23 cellular contexts compared by ENCODE assay signal in genomic region chr2:200092235-200092634, GRCh38.
A peak's percentile ranks its signal among the peaks of the same experiment; 100 is the strongest.
DNase-seq lines count a peak whose midpoint lies in the region; ATAC-seq and TF ChIP-seq lines count a peak whose summit lies in the region.
"Had no signal": no experiment of that assay in that cellular context is flagged by ENCODE, and none has a peak within 500 bp of the region (broad histone marks: within the 10 kb centered on the region; RNA-seq: fewer than 3 reads in every experiment).

No MANE protein-coding gene starts in this region.

- H3K27ac Mint-ChIP-seq in glutamatergic neuron (ENCODE audit: unreplicated experiment) (peak overlapping the region; percentile 65), neural progenitor cell (no peak overlapping the region)
- H3K27ac Mint-ChIP-seq: CD4-positive, alpha-beta memory T cell had no signal

- H3K36me3 Mint-ChIP-seq in glutamatergic neuron (ENCODE audit: unreplicated experiment), result no peaks in the 10 kb centered on the region
- no peaks in the 10 kb centered on the region for H3K36me3 Mint-ChIP-seq in neural progenitor cell
- H3K36me3 Mint-ChIP-seq: CD4-positive, alpha-beta memory T cell had no signal

- WGBS in liver, result 52% methylated on average over 2 of the region's 2 CpGs
- WGBS in ovary, 3 donors, result 63 to 75% (median 68%) methylated on average over 2 of the region's 2 CpGs

- no peaks in the 10 kb centered on the region for H3K27me3 Mint-ChIP-seq in glutamatergic neuron (ENCODE audit: unreplicated experiment)
- peaks cover 5% of the 10 kb centered on the region for H3K27me3 Mint-ChIP-seq in neural progenitor cell (ENCODE audit: insufficient read depth, low read depth)

- no peaks in the 10 kb centered on the region for H3K27me3 ChIP-seq in liver (ENCODE audit: control insufficient read depth in 4 of 4, insufficient read depth in 4 of 4, low read length in 3 of 4)
- H3K27me3 ChIP-seq in neural progenitor cell, result no peaks in the 10 kb centered on the region
- no peaks in the 10 kb centered on the region for H3K27me3 ChIP-seq in ovary

- intact Hi-C loops in ovary (cut with DNase I), result no loop called here

- DNase-seq in HuH-7 (ENCODE audit: low spot score), result peak; percentile 61
- no peak for DNase-seq in glutamatergic neuron
- peak; percentile 9 for DNase-seq in renal cortical epithelial cell (ENCODE audit: low read depth)
- no peak for DNase-seq in NCI-H82 treated with DMSO at 0.1 percent for 48 hours (lab: John Stamatoyannopoulos, UW; ENCODE audit: unreplicated experiment)
- no peak for DNase-seq in neural progenitor cell (ENCODE audit: low spot score)
- DNase-seq in ovary, result no peak
- DNase-seq: C1 segment of cervical spinal cord; CD4-positive, alpha-beta memory T cell; COR-L47; DMS79; EL; GDM1; NCI-H1048; NCI-H1417; NCI-H1694 treated with DMSO at 0.1 percent for 48 hours; NCI-H2081; NCI-H2227 treated with DMSO at 0.1 percent for 48 hours; NCI-H510A treated with DMSO at 0.1 percent for 48 hours; NCI-H748 treated with DMSO at 0.1 percent for 48 hours; SIG-M5 had no signal

- no peak overlapping the region for H3K4me2 ChIP-seq in neural progenitor cell

- peak overlapping the region; percentile 58 for H3K4me3 Mint-ChIP-seq in glutamatergic neuron (ENCODE audit: unreplicated experiment)
- H3K4me3 Mint-ChIP-seq in neural progenitor cell, result no peak overlapping the region
- H3K4me3 Mint-ChIP-seq: CD4-positive, alpha-beta memory T cell had no signal

- no peak overlapping the region for H3K9ac ChIP-seq in liver (ENCODE audit: low read depth in 1 of 2, low read length in 2 of 2)
- no peak overlapping the region for H3K9ac ChIP-seq in neural progenitor cell

- TF ChIP-seq CTCF in glutamatergic neuron (IDR thresholded peaks at IDR 0.05; ENCODE audit: partially characterized antibody, unreplicated experiment), result no peak
- TF ChIP-seq CTCF in liver (IDR thresholded peaks at IDR 0.05; ENCODE audit: low read depth, low read length, missing input control), result no peak
- no peak for TF ChIP-seq CTCF in neural progenitor cell (IDR thresholded peaks at IDR 0.05)
- no peak for TF ChIP-seq CTCF in ovary (IDR thresholded peaks at IDR 0.05)

- H3K36me3 ChIP-seq in liver (ENCODE audit: control insufficient read depth in 4 of 4, insufficient read depth in 3 of 4, low read depth in 1 of 4, low read length in 3 of 4) (no peaks in the 10 kb centered on the region), neural progenitor cell (no peaks in the 10 kb centered on the region), ovary (no peaks in the 10 kb centered on the region)

- no peaks in the 10 kb centered on the region for H4K20me1 ChIP-seq in neural progenitor cell (ENCODE audit: low read depth)

- H3K9me3 Mint-ChIP-seq in glutamatergic neuron (ENCODE audit: unreplicated experiment) (peaks cover 7% of the 10 kb centered on the region), neural progenitor cell (no peaks in the 10 kb centered on the region)
- H3K9me3 Mint-ChIP-seq: CD4-positive, alpha-beta memory T cell had no signal

- H3K27ac ChIP-seq in liver (ENCODE audit: low read depth in 1 of 2, low read length in 2 of 2), result no peak overlapping the region
- H3K27ac ChIP-seq in neural progenitor cell, result no peak overlapping the region
- no peak overlapping the region for H3K27ac ChIP-seq in ovary
- H3K27ac ChIP-seq: SK-N-MC had no signal

- peaks cover 59% of the 10 kb centered on the region for H3K4me1 Mint-ChIP-seq in glutamatergic neuron (ENCODE audit: low read depth, unreplicated experiment)
- H3K4me1 Mint-ChIP-seq in neural progenitor cell, result peaks cover 52% of the 10 kb centered on the region
- H3K4me1 Mint-ChIP-seq: CD4-positive, alpha-beta memory T cell had no signal

- no peaks in the 10 kb centered on the region for H3K79me2 ChIP-seq in neural progenitor cell (ENCODE audit: low read depth)

- ATAC-seq in HG03196 (IDR thresholded peaks at IDR 0.05; ENCODE audit: unreplicated experiment), result no peak

- TF ChIP-seq EP300 in ovary (IDR thresholded peaks at IDR 0.05), result no peak

- no peak overlapping the region for H2AFZ ChIP-seq in neural progenitor cell (replicated peaks)

- H3K9me3 ChIP-seq in liver (ENCODE audit: control insufficient read depth in 4 of 4, low read length in 3 of 4) (no peaks in the 10 kb centered on the region), neural progenitor cell (ENCODE audit: low read depth) (no peaks in the 10 kb centered on the region), ovary (no peaks in the 10 kb centered on the region)

- H3K4me3 ChIP-seq in liver (ENCODE audit: low read depth in 1 of 3, low read length in 3 of 3) (no peak overlapping the region), neural progenitor cell (no peak overlapping the region), ovary (no peak overlapping the region)
- H3K4me3 ChIP-seq: SK-N-MC had no signal

- no peak for TF ChIP-seq POLR2A in ovary (IDR thresholded peaks at IDR 0.05)

- H3K4me1 ChIP-seq in liver (ENCODE audit: control insufficient read depth in 4 of 4, insufficient read depth in 4 of 4, low read length in 3 of 4), result no peaks in the 10 kb centered on the region
- peaks cover 38% of the 10 kb centered on the region for H3K4me1 ChIP-seq in neural progenitor cell
- H3K4me1 ChIP-seq in ovary (ENCODE audit: insufficient read depth), result no peaks in the 10 kb centered on the region

- TF ChIP-seq RAD21 in liver (IDR thresholded peaks at IDR 0.05), result peak; percentile 28 to 54

- peaks cover 3% of the 10 kb centered on the region for H3F3A ChIP-seq in neural progenitor cell (ENCODE audit: low read depth)

TF ChIP-seq in liver, 16 proteins besides CTCF, POLR2A, EP300 and RAD21:
- TF ChIP-seq YY1 (IDR thresholded peaks at IDR 0.05), result no peak
- no peak for TF ChIP-seq TAF1 (conservative IDR thresholded peaks at IDR 0.05)
- peak; percentile 18 to 61 for TF ChIP-seq RXRA (IDR thresholded peaks at IDR 0.05)
- no peak for TF ChIP-seq GABPA (IDR thresholded peaks at IDR 0.05 in 1 of 2, conservative IDR thresholded peaks at IDR 0.05 in 1 of 2)
- peak; percentile 13 for TF ChIP-seq SP1 (IDR thresholded peaks at IDR 0.05)
- TF ChIP-seq FOXA1 (IDR thresholded peaks at IDR 0.05), result no peak
- peak; percentile 24 for TF ChIP-seq FOXA2 (IDR thresholded peaks at IDR 0.05)
- no peak for TF ChIP-seq EGR1 (IDR thresholded peaks at IDR 0.05; ENCODE audit: low read depth in 2 of 2)
- no peak for TF ChIP-seq ZBTB33 (IDR thresholded peaks at IDR 0.05)
- peak; percentile 11 for TF ChIP-seq HNF4G (IDR thresholded peaks at IDR 0.05)
- TF ChIP-seq REST (IDR thresholded peaks at IDR 0.05), result no peak
- TF ChIP-seq ATF3 (IDR thresholded peaks at IDR 0.05), result no peak
- TF ChIP-seq MAX (IDR thresholded peaks at IDR 0.05), result no peak
- peak; percentile 77 for TF ChIP-seq NR2F2 (IDR thresholded peaks at IDR 0.05)
- no peak for TF ChIP-seq JUND (IDR thresholded peaks at IDR 0.05)
- peak in 1 of 2 donors; percentile 14 for TF ChIP-seq HNF4A (conservative IDR thresholded peaks at IDR 0.05)

Comparison
In these comparisons a context has a peak if more than half of its experiments do, and no peak if none do; other contexts are left out.
1. DNase-seq: peak in HuH-7 (single experiment) and renal cortical epithelial cell (single experiment); none in glutamatergic neuron (single experiment), NCI-H82 treated with DMSO at 0.1 percent for 48 hours (single experiment), neural progenitor cell (single experiment) and ovary (0 of 5).